7 cellular contexts compared by ENCODE assay signal in the genomic region with DNA sequence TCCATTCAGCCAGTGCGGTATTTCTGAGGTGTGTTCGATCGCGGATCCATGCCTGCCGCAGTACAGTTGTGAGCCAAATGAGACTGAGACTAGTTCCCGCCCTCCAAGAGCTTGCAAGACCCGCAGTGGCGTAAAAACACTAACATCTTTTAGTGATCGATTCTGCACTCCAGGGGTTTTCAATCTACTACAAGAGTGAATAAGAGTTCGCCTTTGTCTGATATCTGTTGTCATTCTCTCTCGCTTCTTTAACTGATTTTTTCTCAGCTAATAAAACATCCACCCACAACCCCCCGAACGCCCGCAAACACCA. TPM values are rescaled to one million over a fixed set of nuclear protein-coding genes. Genes with fewer than 3 reads are reported as not detected.
A peak's percentile ranks its signal among the peaks of the same experiment; 100 is the strongest.
DNase-seq lines count a peak whose midpoint lies in the region; ATAC-seq lines count a peak whose summit lies in the region.

No MANE protein-coding gene starts in this region.

- H3K36me3 Mint-ChIP-seq in IgD-negative memory B cell (peaks cover 4% of the 10 kb centered on the region), naive B cell (peaks cover 9 to 17% of the 10 kb centered on the region in 2 donors)
- H3K36me3 Mint-ChIP-seq in dendritic cell treated with granulocyte-macrophage colony-stimulating factor and Interleukin-4, amounts not matched to agents 40 ng/mL and 50 ng/mL, for 4 days (ENCODE audit: low read depth), result peaks cover 48% of the 10 kb centered on the region

- H3K4me1 Mint-ChIP-seq in IgD-negative memory B cell, result peaks cover 19 to 42% (median 29%) of the 10 kb centered on the region in 3 donors
- peaks cover 43% of the 10 kb centered on the region for H3K4me1 Mint-ChIP-seq in dendritic cell treated with granulocyte-macrophage colony-stimulating factor and Interleukin-4, amounts not matched to agents 40 ng/mL and 50 ng/mL, for 4 days (ENCODE audit: low read depth)
- H3K4me1 Mint-ChIP-seq in naive B cell, result peaks cover 40 to 73% (median 59%) of the 10 kb centered on the region in 3 donors

- intact Hi-C loops in dendritic cell treated with granulocyte-macrophage colony-stimulating factor and Interleukin-4, amounts not matched to agents 40 ng/mL and 50 ng/mL, for 4 days (cut with micrococcal nuclease), result no loop called here

- H3K4me3 Mint-ChIP-seq in IgD-negative memory B cell, result peak overlapping the region; percentile 93 to 98 (median 94)
- peak overlapping the region; percentile 92 for H3K4me3 Mint-ChIP-seq in dendritic cell treated with granulocyte-macrophage colony-stimulating factor and Interleukin-4, amounts not matched to agents 40 ng/mL and 50 ng/mL, for 4 days
- peak overlapping the region; percentile 87 to 100 (median 97) for H3K4me3 Mint-ChIP-seq in naive B cell

- peak overlapping the region; percentile 99 to 100 (median 99) for H3K27ac Mint-ChIP-seq in IgD-negative memory B cell
- peak overlapping the region; percentile 93 for H3K27ac Mint-ChIP-seq in dendritic cell treated with granulocyte-macrophage colony-stimulating factor and Interleukin-4, amounts not matched to agents 40 ng/mL and 50 ng/mL, for 4 days
- peak overlapping the region; percentile 100 for H3K27ac Mint-ChIP-seq in naive B cell

- no peaks in the 10 kb centered on the region for H3K27me3 Mint-ChIP-seq in IgD-negative memory B cell
- H3K27me3 Mint-ChIP-seq in dendritic cell treated with granulocyte-macrophage colony-stimulating factor and Interleukin-4, amounts not matched to agents 40 ng/mL and 50 ng/mL, for 4 days, result peaks cover 2% of the 10 kb centered on the region
- no peaks in the 10 kb centered on the region for H3K27me3 Mint-ChIP-seq in naive B cell

- no peak for DNase-seq in naive B cell
- no peak for DNase-seq in occipital lobe (lab: John Stamatoyannopoulos, UW)
- DNase-seq in activated CD8-positive, alpha-beta memory T cell treated with anti-CD3 and anti-CD28 coated beads, Interleukin-2, amount 50 U/mL, for 48 hours, result no peak
- DNase-seq in OCI-M1 (lab: John Stamatoyannopoulos, UW), result no peak

- ATAC-seq in GM18867 (IDR thresholded peaks at IDR 0.05; ENCODE audit: unreplicated experiment) (peak; percentile 10), naive B cell (ENCODE audit: low read depth in 2 of 2) (peak; percentile 12 to 16)

- H3K9me3 Mint-ChIP-seq in IgD-negative memory B cell, result no peaks in the 10 kb centered on the region
- H3K9me3 Mint-ChIP-seq in dendritic cell treated with granulocyte-macrophage colony-stimulating factor and Interleukin-4, amounts not matched to agents 40 ng/mL and 50 ng/mL, for 4 days, result no peaks in the 10 kb centered on the region
- no peaks in the 10 kb centered on the region for H3K9me3 Mint-ChIP-seq in naive B cell

RNA-seq across cellular contexts. Expression of a gene that starts 0.5 kb away (rescaled TPM):
- polyA plus RNA-seq in IgD-negative memory B cell, result 3,435 TPM
- polyA plus RNA-seq in naive B cell (ENCODE audit: low read depth in 6 of 6), result 1,000 to 10,000 TPM; 2,219 to 3,415 (median 2,883) TPM
- total RNA-seq in occipital lobe, result 958 TPM

RNA-seq across cellular contexts. Expression of a gene that starts 2.2 kb away (rescaled TPM):
- polyA plus RNA-seq in IgD-negative memory B cell (0.45 TPM), naive B cell (ENCODE audit: low read depth in 6 of 6) (under 1 TPM in 2 of 6 donors, not detected in 4; 0.09 to 0.32 TPM)
- total RNA-seq in occipital lobe, result 20.6 TPM

RNA-seq across cellular contexts. Expression of a gene that starts 26.1 kb away (rescaled TPM):
- polyA plus RNA-seq in IgD-negative memory B cell (not detected), naive B cell (ENCODE audit: low read depth in 6 of 6) (not detected)
- 0.31 TPM for total RNA-seq in occipital lobe

RNA-seq across cellular contexts. Expression of a gene that starts 33.7 kb away (rescaled TPM):
- polyA plus RNA-seq in IgD-negative memory B cell (not detected), naive B cell (ENCODE audit: low read depth in 6 of 6) (not detected)
- not detected for total RNA-seq in occipital lobe

RNA-seq across cellular contexts. Expression of a gene that starts 48.2 kb away (rescaled TPM):
- polyA plus RNA-seq in IgD-negative memory B cell, result not detected
- not detected for polyA plus RNA-seq in naive B cell (ENCODE audit: low read depth in 6 of 6)
- total RNA-seq in occipital lobe, result 9.4 TPM
